ENCODE assay signal across 20 cellular contexts in genomic region chr20:24477831-24478547, GRCh38. TPM values are rescaled to one million over a fixed set of nuclear protein-coding genes. Genes with fewer than 3 reads are reported as not detected.
"Had no signal": no experiment of that assay in that cellular context is flagged by ENCODE, and none has a peak within 500 bp of the region (broad histone marks: within the 10 kb centered on the region; RNA-seq: fewer than 3 reads in every experiment).

No MANE protein-coding gene starts in this region.

- H3K4me1 ChIP-seq: stomach, testis, vagina had no signal

- DNase-seq: activated CD4-positive, alpha-beta memory T cell treated with anti-CD3 and anti-CD28 coated beads, Interleukin-2, amount 10 ng/mL, durations not matched to agents 7 days and 5 days; activated CD4-positive, alpha-beta T cell treated with anti-CD3 and anti-CD28 coated beads for 48 hours; activated effector memory CD4-positive, alpha-beta T cell treated with Interleukin-2 at 50 U/mL for 16 hours; activated naive CD4-positive, alpha-beta T cell treated with anti-CD3 and anti-CD28 coated beads for 36 hours; activated naive CD8-positive, alpha-beta T cell treated with anti-CD3 and anti-CD28 coated beads, Interleukin-2, amount 10 ng/mL, durations not matched to agents 7 days and 5 days; activated T-cell treated with anti-CD3 and anti-CD28 coated beads, Interleukin-2, amount 50 U/mL, for 72 hours; effector memory CD8-positive, alpha-beta T cell; naive thymus-derived CD8-positive, alpha-beta T cell; retina; stimulated activated CD4-positive, alpha-beta T cell treated with anti-CD3 and anti-CD28 coated beads, Interleukin-12 subunit alpha, Interleukin-12 subunit beta, amount 100 ng/mL, for 4 hours; stomach; T-helper 2 cell; testis; trophoblast cell had no signal

- H3K27me3 ChIP-seq: neural progenitor cell, testis, vagina had no signal

- H3K9me3 ChIP-seq: esophagus muscularis mucosa, stomach, testis, vagina had no signal

- H2AFZ ChIP-seq: neural progenitor cell had no signal

- H3K9ac ChIP-seq: neural progenitor cell had no signal

- H3K4me3 ChIP-seq: esophagus muscularis mucosa, lung, neural progenitor cell, stomach, testis, vagina had no signal

- H3K36me3 ChIP-seq: esophagus muscularis mucosa, neural progenitor cell, stomach, vagina had no signal

- H3K4me2 ChIP-seq: neural progenitor cell had no signal

- H3K27ac ChIP-seq: esophagus muscularis mucosa, neural progenitor cell, stomach, testis, vagina had no signal

- ATAC-seq: activated T-cell treated with anti-CD3 and anti-CD28 coated beads, Interleukin-2, amount 50 U/mL, for 72 hours; effector memory CD8-positive, alpha-beta T cell; naive thymus-derived CD8-positive, alpha-beta T cell had no signal

RNA-seq across cellular contexts. Expression of gene SYNDIG1, which starts 8.6 kb away (rescaled TPM):
- total RNA-seq: activated CD4-positive, alpha-beta memory T cell treated with anti-CD3 and anti-CD28 coated beads, Interleukin-2, amount 10 ng/mL, durations not matched to agents 7 days and 5 days; activated naive CD4-positive, alpha-beta T cell treated with anti-CD3 and anti-CD28 coated beads for 36 hours; activated naive CD8-positive, alpha-beta T cell treated with anti-CD3 and anti-CD28 coated beads, Interleukin-2, amount 10 ng/mL, durations not matched to agents 7 days and 5 days; activated T-cell treated with anti-CD3 and anti-CD28 coated beads, Interleukin-2, amount 50 U/mL, for 72 hours; bronchial epithelial cell; dermis microvascular lymphatic vessel endothelial cell; esophagus muscularis mucosa; naive thymus-derived CD8-positive, alpha-beta T cell had no signal
- polyA plus RNA-seq: naive thymus-derived CD8-positive, alpha-beta T cell had no signal
